In the genomic region with DNA sequence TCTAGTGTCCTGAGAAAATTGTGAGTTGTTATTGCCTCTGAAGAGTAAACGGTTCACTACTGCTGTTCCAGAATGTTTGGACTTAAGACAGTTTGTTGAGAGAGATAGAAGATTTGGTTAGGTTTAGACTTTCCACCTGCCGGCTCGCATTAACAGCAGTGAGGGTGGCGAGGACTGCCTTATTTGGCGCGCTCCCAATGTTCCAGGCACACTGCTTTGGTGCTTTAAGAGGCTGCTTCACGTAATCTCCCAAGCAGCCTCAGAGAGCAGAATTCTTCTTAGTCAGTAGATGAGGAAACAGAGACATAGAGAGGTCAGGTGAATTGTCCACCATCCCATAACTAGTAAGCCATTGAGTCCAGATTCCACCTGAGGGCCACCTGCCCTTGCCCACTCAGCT, we compare ENCODE assay signal across 20 cellular contexts.
"Had no signal": no experiment of that assay in that cellular context is flagged by ENCODE, and none has a peak within 500 bp of the region (broad histone marks: within the 10 kb centered on the region; RNA-seq: fewer than 3 reads in every experiment).

No MANE protein-coding gene starts in this region.

- H3K4me1 ChIP-seq: colonic mucosa, lower lobe of right lung, parathyroid adenoma, right lobe of liver, testis had no signal

- H2AFZ ChIP-seq: parathyroid adenoma had no signal

- H3K4me3 ChIP-seq: colonic mucosa, esophagus squamous epithelium, gastrocnemius medialis, lower lobe of right lung, right lobe of liver, skin epidermis, testis had no signal

- H3K9me3 ChIP-seq: colonic mucosa, esophagus squamous epithelium, gastrocnemius medialis, lower lobe of right lung, neutrophil, right lobe of liver, testis had no signal

- H3K27me3 Mint-ChIP-seq: activated naive CD8-positive, alpha-beta T cell; type B pancreatic cell had no signal

- H3K27ac ChIP-seq: colonic mucosa, esophagus squamous epithelium, gastrocnemius medialis, lower lobe of right lung, neutrophil, parathyroid adenoma, right lobe of liver, skin epidermis, testis had no signal

- H3K27me3 ChIP-seq: colonic mucosa, esophagus squamous epithelium, gastrocnemius medialis, neutrophil, right lobe of liver, testis had no signal

- ATAC-seq: activated CD8-positive, alpha-beta T cell treated with anti-CD3 and anti-CD28 coated beads, Interleukin-2, amount 10 ng/mL, durations not matched to agents 7 days and 5 days; gastrocnemius medialis; lower lobe of right lung; natural killer cell; right lobe of liver had no signal

- H3K4me3 Mint-ChIP-seq: activated CD8-positive, alpha-beta T cell treated with anti-CD3 and anti-CD28 coated beads, Interleukin-2, amount 10 ng/mL, durations not matched to agents 7 days and 5 days; activated naive CD8-positive, alpha-beta T cell; activated T-helper 1 cell treated with anti-CD3 and anti-CD28 coated beads, Interleukin-12 subunit alpha, Interleukin-12 subunit beta, Interleukin-2, Interleukin-4 antibody, amounts not matched to agents 30 ng/mL and 10 ng/mL and 1 ng/mL, durations not matched to agents 14 hours and 24 hours and 36 hours; natural killer cell; type B pancreatic cell had no signal

- H3K27ac Mint-ChIP-seq: activated CD8-positive, alpha-beta T cell treated with anti-CD3 and anti-CD28 coated beads, Interleukin-2, amount 10 ng/mL, durations not matched to agents 7 days and 5 days; activated naive CD8-positive, alpha-beta T cell; activated T-helper 1 cell treated with anti-CD3 and anti-CD28 coated beads, Interleukin-12 subunit alpha, Interleukin-12 subunit beta, Interleukin-2, Interleukin-4 antibody, amounts not matched to agents 30 ng/mL and 10 ng/mL and 1 ng/mL, durations not matched to agents 14 hours and 24 hours and 36 hours; natural killer cell; type B pancreatic cell had no signal

- H3K36me3 ChIP-seq: colonic mucosa had no signal

- DNase-seq: activated CD4-positive, alpha-beta T cell treated with anti-CD3 and anti-CD28 coated beads for 1 hour; activated CD4-positive, alpha-beta T cell treated with anti-CD3 and anti-CD28 coated beads, Interleukin-2, amount 50 U/mL, for 1 hour; activated CD8-positive, alpha-beta T cell treated with anti-CD3 and anti-CD28 coated beads, Interleukin-2, amount 10 ng/mL, durations not matched to agents 7 days and 5 days; activated gamma-delta T cell treated with Interleukin-2 at 50 U/mL for 16 hours; colonic mucosa; esophagus squamous epithelium; gastrocnemius medialis; left cardiac atrium; lower lobe of right lung; natural killer cell; right lobe of liver; stimulated activated CD4-positive, alpha-beta T cell treated with anti-CD3 and anti-CD28 coated beads, Interleukin-1b, Interleukin-23, amount 100 ng/mL, for 48 hours; T-helper 1 cell; testis had no signal

- H3K9me3 Mint-ChIP-seq: activated T-helper 1 cell treated with anti-CD3 and anti-CD28 coated beads, Interleukin-12 subunit alpha, Interleukin-12 subunit beta, Interleukin-2, Interleukin-4 antibody, amounts not matched to agents 30 ng/mL and 10 ng/mL and 1 ng/mL, durations not matched to agents 14 hours and 24 hours and 36 hours; natural killer cell; type B pancreatic cell had no signal

- H3K9ac ChIP-seq: parathyroid adenoma had no signal

- H3K79me2 ChIP-seq: parathyroid adenoma had no signal
